ENCODE assay signal across 21 cellular contexts in the genomic region with DNA sequence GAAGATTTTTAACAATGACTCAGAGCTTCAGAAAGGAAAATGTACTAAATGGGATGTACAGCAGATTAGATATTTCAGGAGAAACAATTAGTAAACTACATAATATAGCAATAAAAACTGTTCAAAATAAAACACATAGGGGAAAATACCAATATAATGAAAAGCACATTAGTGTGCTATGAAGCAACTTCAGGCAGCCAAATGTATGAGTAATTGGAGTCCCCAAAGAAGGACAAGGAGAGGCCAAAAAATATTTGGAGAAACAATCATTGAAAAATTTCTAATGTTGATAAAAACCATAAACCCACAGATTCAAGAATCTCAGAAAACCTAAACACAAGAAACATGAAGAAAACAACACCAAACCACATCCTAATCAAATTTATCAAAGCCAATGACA.
"Had no signal": no experiment of that assay in that cellular context is flagged by ENCODE, and none has a peak within 500 bp of the region (broad histone marks: within the 10 kb centered on the region; RNA-seq: fewer than 3 reads in every experiment).

No MANE protein-coding gene starts in this region.

- H3K4me2 ChIP-seq: SK-N-SH had no signal

- H3K27ac ChIP-seq: RWPE1 had no signal

- H3K9ac ChIP-seq: SK-N-SH had no signal

- DNase-seq: KBM-7; MV-4-11; NCI-H1048; NCI-H1105; NCI-H1417; NCI-H1436 treated with DMSO at 0.1 percent for 48 hours; NCI-H1694; NCI-H187 treated with DMSO at 0.1 percent for 48 hours; NCI-H2081; NCI-H2107; NCI-H2227 treated with DMSO at 0.1 percent for 48 hours; NCI-H524 treated with DMSO at 0.1 percent for 48 hours; NCI-H69; NCI-H774; NK-92 treated with Interleukin-12 subunit alpha and Interleukin-12 subunit beta, amount 100 ng/mL, for 24 hours; PC-3; SHP77; SK-N-SH; SW 1271 had no signal

- H3K9me3 ChIP-seq: SK-N-SH had no signal

- ATAC-seq: Panc1, PC-3 had no signal
